Comparison of ENCODE assay signal across 14 cellular contexts in the genomic region with DNA sequence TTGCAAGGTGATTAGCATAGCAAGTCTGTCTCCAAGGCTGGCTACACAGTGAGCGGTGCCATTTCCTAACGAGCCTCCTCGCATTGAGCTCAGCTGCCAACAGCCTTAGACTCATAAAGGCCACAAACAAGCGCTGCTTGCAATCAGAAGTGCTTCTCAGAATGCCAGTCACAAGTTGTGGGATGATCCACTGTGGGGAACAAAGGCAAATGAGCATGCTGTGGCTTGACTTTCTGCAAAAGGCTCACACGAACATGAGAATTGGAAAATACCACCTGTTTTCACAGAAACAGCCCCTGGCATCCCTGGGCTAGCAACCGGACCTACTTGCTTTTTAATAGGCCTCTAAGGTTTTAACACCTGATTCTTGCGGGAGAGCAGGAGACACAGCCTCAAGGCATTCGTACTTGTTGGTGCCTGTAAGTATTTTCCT.
DNase-seq lines count a peak whose midpoint lies in the region; ATAC-seq and TF ChIP-seq lines count a peak whose summit lies in the region.
"Had no signal": no experiment of that assay in that cellular context is flagged by ENCODE, and none has a peak within 500 bp of the region (broad histone marks: within the 10 kb centered on the region; RNA-seq: fewer than 3 reads in every experiment).

No MANE protein-coding gene starts in this region.

- H3K4me2 ChIP-seq in osteoblast (ENCODE audit: insufficient read depth, low read length), result no peak overlapping the region

- H2AFZ ChIP-seq in osteoblast (ENCODE audit: low read length), result no peak overlapping the region

- no peak overlapping the region for H3K4me3 ChIP-seq in osteoblast (ENCODE audit: insufficient read depth, low read length)
- H3K4me3 ChIP-seq in aorta (ENCODE audit: low read length in 2 of 2), result no peak overlapping the region
- H3K4me3 ChIP-seq: SK-N-MC had no signal

- peaks cover 3% of the 10 kb centered on the region for H4K20me1 ChIP-seq in osteoblast (ENCODE audit: insufficient read depth, low read length)

- H3K4me1 ChIP-seq in osteoblast (ENCODE audit: insufficient read depth, low read length) (peaks cover 19% of the 10 kb centered on the region), aorta (ENCODE audit: control insufficient read depth in 1 of 2, insufficient read depth in 2 of 2, low read length in 2 of 2) (peaks cover 2 to 5% of the 10 kb centered on the region in 2 donors)

- peaks cover 53% of the 10 kb centered on the region for H3K36me3 Mint-ChIP-seq in Calu3 (ENCODE audit: insufficient read depth, unreplicated experiment)
- H3K36me3 Mint-ChIP-seq in T-helper 2 cell treated with Interferon-gamma antibody and Interleukin-4, amounts not matched to agents 5 μg/mL and 100 μg/mL, for 36 hours (ENCODE audit: low read depth), result peaks cover 3% of the 10 kb centered on the region

- peaks cover 16% of the 10 kb centered on the region for H3K4me1 Mint-ChIP-seq in Calu3 (ENCODE audit: low read depth, unreplicated experiment)
- H3K4me1 Mint-ChIP-seq in T-helper 2 cell treated with Interferon-gamma antibody and Interleukin-4, amounts not matched to agents 5 μg/mL and 100 μg/mL, for 36 hours (ENCODE audit: low read depth), result no peaks in the 10 kb centered on the region
- H3K4me1 Mint-ChIP-seq: activated CD4-positive, alpha-beta T cell treated with anti-CD3 and anti-CD28 coated beads for 36 hours had no signal

- BruUV-seq in Calu3 (replicated peaks; lab: Mats Ljungman, UMichigan), result no TSS peak

- intact Hi-C loops in Right ventricle myocardium superior (cut with DNase I), result no loop called here
- intact Hi-C loops in left cardiac atrium (cut with DNase I), result no loop called here
- intact Hi-C loops in aorta (cut with DNase I), result no loop called here
- intact Hi-C loops in Calu3 (cut with micrococcal nuclease; ENCODE audit: unreplicated experiment), result no loop called here

- no peak overlapping the region for H3K27ac Mint-ChIP-seq in Calu3 (ENCODE audit: unreplicated experiment)
- no peak overlapping the region for H3K27ac Mint-ChIP-seq in T-helper 2 cell treated with Interferon-gamma antibody and Interleukin-4, amounts not matched to agents 5 μg/mL and 100 μg/mL, for 36 hours
- H3K27ac Mint-ChIP-seq: activated CD4-positive, alpha-beta T cell treated with anti-CD3 and anti-CD28 coated beads for 36 hours had no signal

- DNase-seq in Right ventricle myocardium superior, result peak; percentile 27
- no peak for DNase-seq in left cardiac atrium
- DNase-seq in globus pallidus (ENCODE audit: low spot score), result peak; percentile 94
- peak; percentile 52 for DNase-seq in osteoblast (ENCODE audit: insufficient read length, low spot score, missing footprints)
- no peak for DNase-seq in aorta
- no peak for DNase-seq in Calu3
- DNase-seq in T-helper 2 cell treated with Interferon-gamma antibody and Interleukin-4, amounts not matched to agents 5 μg/mL and 100 μg/mL, for 36 hours (ENCODE audit: low spot score), result no peak
- DNase-seq: activated CD4-positive, alpha-beta T cell treated with anti-CD3 and anti-CD28 coated beads for 36 hours; activated gamma-delta T cell; DND-41; NCI-H774 had no signal

- H3K9me3 ChIP-seq in osteoblast (ENCODE audit: low read depth, low read length), result no peaks in the 10 kb centered on the region
- no peaks in the 10 kb centered on the region for H3K9me3 ChIP-seq in aorta (ENCODE audit: control insufficient read depth, low read length)

- 51 to 60% methylated on average over 8 of the region's 8 CpGs for WGBS in aorta, 2 donors

- H3K27ac ChIP-seq in osteoblast (ENCODE audit: low read depth, low read length), result no peak overlapping the region
- peak overlapping the region; percentile 51 to 55 for H3K27ac ChIP-seq in aorta (ENCODE audit: low read depth in 1 of 2, low read length in 2 of 2)
- H3K27ac ChIP-seq: HL-60, SK-N-MC had no signal

- H3K79me2 ChIP-seq in osteoblast (ENCODE audit: insufficient read depth, low read length), result peaks cover 13% of the 10 kb centered on the region

- no peaks in the 10 kb centered on the region for H3K9me3 Mint-ChIP-seq in Calu3 (ENCODE audit: low read depth, unreplicated experiment)
- no peaks in the 10 kb centered on the region for H3K9me3 Mint-ChIP-seq in T-helper 2 cell treated with Interferon-gamma antibody and Interleukin-4, amounts not matched to agents 5 μg/mL and 100 μg/mL, for 36 hours

- H3K27me3 ChIP-seq in osteoblast (ENCODE audit: insufficient read depth, low read length) (no peaks in the 10 kb centered on the region), aorta (ENCODE audit: control insufficient read depth in 1 of 2, insufficient read depth in 2 of 2, low read length in 1 of 2) (no peaks in the 10 kb centered on the region)

- H3K36me3 ChIP-seq in osteoblast (ENCODE audit: insufficient read depth, low read length) (peaks cover 11% of the 10 kb centered on the region), aorta (ENCODE audit: control insufficient read depth in 1 of 2, insufficient read depth in 2 of 2, low read length in 1 of 2) (no peaks in the 10 kb centered on the region)

- ATAC-seq in Right ventricle myocardium superior (ENCODE audit: poor library complexity) (peak; percentile 10), left cardiac atrium (no peak), aorta (ENCODE audit: low FRiP score) (no peak), HG03159 (IDR thresholded peaks at IDR 0.05; ENCODE audit: unreplicated experiment) (no peak)
- ATAC-seq: activated CD4-positive, alpha-beta T cell treated with anti-CD3 and anti-CD28 coated beads for 36 hours had no signal

- H3K27me3 Mint-ChIP-seq in Calu3 (ENCODE audit: unreplicated experiment), result no peaks in the 10 kb centered on the region
- no peaks in the 10 kb centered on the region for H3K27me3 Mint-ChIP-seq in T-helper 2 cell treated with Interferon-gamma antibody and Interleukin-4, amounts not matched to agents 5 μg/mL and 100 μg/mL, for 36 hours (ENCODE audit: low read depth)
- H3K27me3 Mint-ChIP-seq: activated CD4-positive, alpha-beta T cell treated with anti-CD3 and anti-CD28 coated beads for 36 hours had no signal

- no peak for TF ChIP-seq CTCF in osteoblast (IDR thresholded peaks at IDR 0.05; ENCODE audit: extremely low read depth, low read depth, low read length)
- TF ChIP-seq CTCF in Calu3 (IDR thresholded peaks at IDR 0.05; ENCODE audit: unreplicated experiment), result no peak

- CTCF ChIA-PET in Calu3 (lab: Charles Lee), result no interaction called here

- no peak overlapping the region for H3K4me3 Mint-ChIP-seq in Calu3 (ENCODE audit: low read depth, unreplicated experiment)
- H3K4me3 Mint-ChIP-seq in T-helper 2 cell treated with Interferon-gamma antibody and Interleukin-4, amounts not matched to agents 5 μg/mL and 100 μg/mL, for 36 hours, result no peak overlapping the region
- H3K4me3 Mint-ChIP-seq: activated CD4-positive, alpha-beta T cell treated with anti-CD3 and anti-CD28 coated beads for 36 hours had no signal

Comparison
In these comparisons a context has a peak if more than half of its experiments do, and no peak if none do; other contexts are left out.
1. DNase-seq: peak in Right ventricle myocardium superior (single experiment), globus pallidus (single experiment) and osteoblast (single experiment); none in left cardiac atrium (single experiment), aorta (0 of 2), Calu3 (single experiment) and T-helper 2 cell treated with Interferon-gamma antibody and Interleukin-4, amounts not matched to agents 5 μg/mL and 100 μg/mL, for 36 hours (single experiment).